ENCODE assay signal across 37 cellular contexts in the genomic region with DNA sequence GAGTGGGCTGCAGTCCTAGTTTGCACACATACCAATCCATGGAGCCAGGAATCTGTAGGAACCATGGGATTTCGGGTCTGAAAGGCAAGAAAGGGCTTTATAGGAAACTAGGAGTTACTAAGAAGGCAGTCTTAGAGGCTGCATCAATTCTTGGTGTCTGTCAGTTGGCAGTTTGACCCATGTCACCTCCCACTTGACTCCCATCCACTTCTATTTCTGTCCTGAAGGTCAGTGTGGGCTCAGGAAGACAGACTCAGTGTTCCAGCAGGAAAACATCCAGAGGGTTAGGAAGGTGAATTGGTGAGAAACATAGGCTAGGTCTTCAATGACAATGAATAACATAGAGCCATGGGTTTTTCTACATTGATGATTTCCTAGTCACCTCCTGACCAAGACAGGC. TPM values are rescaled to one million over a fixed set of nuclear protein-coding genes. Genes with fewer than 3 reads are reported as not detected.
"Had no signal": no experiment of that assay in that cellular context is flagged by ENCODE, and none has a peak within 500 bp of the region (broad histone marks: within the 10 kb centered on the region; RNA-seq: fewer than 3 reads in every experiment).

No MANE protein-coding gene starts in this region.

- H3K27ac ChIP-seq: adrenal gland, ascending aorta, body of pancreas, brain microvascular endothelial cell, breast epithelium, cardiac muscle cell had no signal

- H3K4me3 ChIP-seq: adrenal gland, ascending aorta, body of pancreas, breast epithelium, cardiac muscle cell had no signal

- H3K9me3 ChIP-seq: adrenal gland, ascending aorta, body of pancreas, breast epithelium had no signal

- H3K36me3 ChIP-seq: adrenal gland, ascending aorta, brain microvascular endothelial cell, breast epithelium, cardiac muscle cell had no signal

- H3K4me1 ChIP-seq: adrenal gland, ascending aorta, breast epithelium had no signal

- DNase-seq: activated effector memory CD4-positive, alpha-beta T cell treated with anti-CD3 and anti-CD28 coated beads, Interleukin-2, amount 50 U/mL, for 16 hours; activated effector memory CD4-positive, alpha-beta T cell treated with Interleukin-2 at 50 U/mL for 16 hours; activated gamma-delta T cell; activated gamma-delta T cell treated with Interleukin-2 at 50 U/mL for 16 hours; activated naive CD4-positive, alpha-beta T cell; activated naive CD4-positive, alpha-beta T cell treated with anti-CD3 and anti-CD28 coated beads for 36 hours; activated naive CD4-positive, alpha-beta T cell treated with anti-CD3 and anti-CD28 coated beads, Interleukin-2, amount 10 ng/mL, durations not matched to agents 7 days and 5 days; activated naive CD4-positive, alpha-beta T cell treated with anti-CD3 and anti-CD28 coated beads, Interleukin-2, amount 50 U/mL, for 16 hours; activated naive CD4-positive, alpha-beta T cell treated with Interleukin-2 at 50 U/mL for 16 hours; activated naive CD8-positive, alpha-beta T cell treated with anti-CD3 and anti-CD28 coated beads for 36 hours; activated naive CD8-positive, alpha-beta T cell treated with anti-CD3 and anti-CD28 coated beads, Interleukin-2, amount 10 ng/mL, durations not matched to agents 7 days and 5 days; activated naive CD8-positive, alpha-beta T cell treated with anti-CD3 and anti-CD28 coated beads, Interleukin-2, amount 50 U/mL, for 24 hours; activated T-cell treated with anti-CD3 and anti-CD28 coated beads, Interleukin-2, amount 50 U/mL, for 1 hour; activated T-cell treated with anti-CD3 and anti-CD28 coated beads, Interleukin-2, amount 50 U/mL, for 24 hours; activated T-cell treated with anti-CD3 and anti-CD28 coated beads, Interleukin-2, amount 50 U/mL, for 4 hours; activated T-cell treated with anti-CD3 and anti-CD28 coated beads, Interleukin-2, amount 50 U/mL, for 48 hours; activated T-cell treated with anti-CD3 and anti-CD28 coated beads, Interleukin-2, amount 50 U/mL, for 72 hours; adrenal gland; amniotic stem cell; amygdala; anterior cingulate cortex; aorta; body of pancreas; brain microvascular endothelial cell; caudate nucleus; central memory CD4-positive, alpha-beta T cell; cerebellar nuclear complex had no signal

- ATAC-seq: activated naive CD4-positive, alpha-beta T cell treated with anti-CD3 and anti-CD28 coated beads, Interleukin-2, amount 50 U/mL, for 72 hours; activated naive CD8-positive, alpha-beta T cell treated with anti-CD3 and anti-CD28 coated beads, Interleukin-2, amount 50 U/mL, for 24 hours; activated T-cell treated with anti-CD3 and anti-CD28 coated beads, Interleukin-2, amount 50 U/mL, for 4 hours; activated T-cell treated with anti-CD3 and anti-CD28 coated beads, Interleukin-2, amount 50 U/mL, for 72 hours; activated T-helper 17 cell treated with anti-CD3 and anti-CD28 coated beads, Interleukin-2, amount 50 U/mL, for 72 hours; body of pancreas had no signal

- FAIRE-seq: astrocyte, bronchial epithelial cell had no signal

RNA-seq across cellular contexts. Expression of a gene that starts 4.0 kb away (rescaled TPM):
- total RNA-seq: activated naive CD4-positive, alpha-beta T cell treated with anti-CD3 and anti-CD28 coated beads for 36 hours; activated naive CD4-positive, alpha-beta T cell treated with anti-CD3 and anti-CD28 coated beads, Interleukin-2, amount 50 U/mL, for 72 hours; activated naive CD8-positive, alpha-beta T cell treated with anti-CD3 and anti-CD28 coated beads for 36 hours; activated naive CD8-positive, alpha-beta T cell treated with anti-CD3 and anti-CD28 coated beads, Interleukin-2, amount 10 ng/mL, durations not matched to agents 7 days and 5 days; activated T-cell treated with anti-CD3 and anti-CD28 coated beads, Interleukin-2, amount 50 U/mL, for 72 hours; activated T-helper 1 cell treated with anti-CD3 and anti-CD28 coated beads, Interleukin-12 subunit alpha, Interleukin-12 subunit beta, Interleukin-2, Interleukin-4 antibody, amounts not matched to agents 30 ng/mL and 10 ng/mL and 1 ng/mL, durations not matched to agents 14 hours and 24 hours and 36 hours; activated T-helper 17 cell treated with anti-CD3 and anti-CD28 coated beads, Interleukin-2, amount 50 U/mL, for 72 hours; activated T-helper 2 cell treated with anti-CD3 and anti-CD28 coated beads, Interferon-gamma antibody, Interleukin-2, Interleukin-4, amounts not matched to agents 10 μg/mL and 5 μg/mL and 100 μg/mL, durations not matched to agents 14 hours and 24 hours and 36 hours; ascending aorta; astrocyte; bronchial epithelial cell; cardiac muscle cell; chondrocyte had no signal
- polyA plus RNA-seq: cardiac muscle cell had no signal
